In the genomic region with DNA sequence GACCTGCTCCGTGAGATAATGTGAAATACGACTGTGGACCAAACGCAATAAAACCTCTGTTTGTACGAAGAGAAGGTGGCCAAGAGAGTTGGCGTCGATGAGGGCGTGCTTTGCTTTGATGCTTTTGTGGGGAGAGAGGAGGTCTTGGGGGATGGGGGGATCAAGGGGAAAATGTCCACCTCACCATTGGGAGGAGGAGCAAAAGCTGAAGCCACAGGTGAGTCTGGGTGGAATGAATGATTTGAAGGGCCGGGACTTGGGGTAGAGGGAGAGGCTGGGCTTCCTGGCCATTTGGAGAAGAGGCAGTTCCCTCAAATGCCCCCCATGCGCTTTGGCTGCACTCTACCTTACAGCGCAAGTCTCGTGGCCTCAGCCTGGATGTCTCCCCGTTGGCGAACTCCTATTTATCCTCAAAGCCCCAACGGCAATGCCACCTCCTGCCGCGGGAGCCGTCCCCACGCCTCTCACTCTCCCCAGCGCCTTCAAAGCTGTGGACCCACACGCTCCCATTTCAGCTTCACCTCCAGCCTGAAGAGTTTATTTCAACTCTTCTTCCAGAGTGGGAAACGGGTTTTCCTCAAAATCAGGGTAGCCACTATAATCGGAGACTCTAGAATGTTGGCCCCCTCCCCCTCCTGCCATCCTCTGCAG, we compare ENCODE assay signal across 10 cellular contexts. TPM values are rescaled to one million over a fixed set of nuclear protein-coding genes. Genes with fewer than 3 reads are reported as not detected.
DNase-seq lines count a peak whose midpoint lies in the region; ATAC-seq and TF ChIP-seq lines count a peak whose summit lies in the region.
"Had no signal": no experiment of that assay in that cellular context is flagged by ENCODE, and none has a peak within 500 bp of the region (broad histone marks: within the 10 kb centered on the region; RNA-seq: fewer than 3 reads in every experiment).

No MANE protein-coding gene starts in this region.

- H3K27ac Mint-ChIP-seq in Calu3 (ENCODE audit: unreplicated experiment) = peak overlapping the region; percentile 81
- peak overlapping the region; percentile 85 for H3K27ac Mint-ChIP-seq in chondrocyte (ENCODE audit: unreplicated experiment)

- H3K9ac ChIP-seq in neural cell (ENCODE audit: low read length) = peak overlapping the region; percentile 41

- BruUV-seq in Calu3 (replicated peaks; lab: Mats Ljungman, UMichigan) = no TSS peak

- TF ChIP-seq CTCF in Calu3 (IDR thresholded peaks at IDR 0.05; ENCODE audit: unreplicated experiment) = no peak
- TF ChIP-seq CTCF in chondrocyte (IDR thresholded peaks at IDR 0.05) = no peak
- no peak for TF ChIP-seq CTCF in neural cell (IDR thresholded peaks at IDR 0.05; ENCODE audit: poor library complexity, severe bottlenecking)

- H4K20me1 ChIP-seq in neural cell (ENCODE audit: insufficient read depth) = no peaks in the 10 kb centered on the region

- intact Hi-C loops in Calu3 (cut with micrococcal nuclease; ENCODE audit: unreplicated experiment) = no loop called here

- H3K4me2 ChIP-seq in neural cell (ENCODE audit: low read length) = peak overlapping the region; percentile 80

- no peak for ATAC-seq in GM18868 (IDR thresholded peaks at IDR 0.05; ENCODE audit: unreplicated experiment)

- H3K27me3 ChIP-seq in MG63 (no peaks in the 10 kb centered on the region), neural cell (ENCODE audit: insufficient read depth, low read depth, low read length) (no peaks in the 10 kb centered on the region)

- H3K27me3 Mint-ChIP-seq in Calu3 (ENCODE audit: unreplicated experiment) (no peaks in the 10 kb centered on the region), chondrocyte (ENCODE audit: low read depth) (no peaks in the 10 kb centered on the region)

- H3K9me3 Mint-ChIP-seq in Calu3 (ENCODE audit: low read depth, unreplicated experiment) = no peaks in the 10 kb centered on the region
- no peaks in the 10 kb centered on the region for H3K9me3 Mint-ChIP-seq in chondrocyte (ENCODE audit: low read depth)

- no peak overlapping the region for H2AFZ ChIP-seq in neural cell (ENCODE audit: low read depth, low read length)

- CTCF ChIA-PET in Calu3 (lab: Charles Lee) = interaction anchor here (0.7 to 1.2 kb wide), 2 partner anchors 10 to 38 kb away, joined by 3 to 13 read pairs; no protein-coding TSS in a partner anchor

- TF ChIP-seq RAD21 in neural cell (conservative IDR thresholded peaks at IDR 0.05) = no peak

- no peaks in the 10 kb centered on the region for H3K9me2 ChIP-seq in neural cell (ENCODE audit: insufficient read depth, low read length)

- H3K4me3 ChIP-seq in MG63 = peak overlapping the region; percentile 50
- peak overlapping the region; percentile 81 for H3K4me3 ChIP-seq in neural cell (ENCODE audit: low read length)

- no peaks in the 10 kb centered on the region for H3K79me2 ChIP-seq in neural cell (replicated peaks; ENCODE audit: insufficient read depth, low read length)

- H3K36me3 Mint-ChIP-seq in Calu3 (ENCODE audit: insufficient read depth, unreplicated experiment) (peaks cover 65% of the 10 kb centered on the region), chondrocyte (ENCODE audit: low read depth) (peaks cover 16% of the 10 kb centered on the region)

- DNase-seq in Calu3 (no peak), MG63 (no peak), chondrocyte (ENCODE audit: low spot score) (no peak), NCI-H2171 (lab: John Stamatoyannopoulos, UW) (no peak), SHP77 treated with DMSO at 0.1 percent for 48 hours (lab: John Stamatoyannopoulos, UW) (no peak), NCI-H1105 treated with DMSO at 0.1 percent for 48 hours (lab: John Stamatoyannopoulos, UW) (no peak)

- H3K36me3 ChIP-seq in MG63 (no peaks in the 10 kb centered on the region; the same call in 1 of the 2 replicates), neural cell (ENCODE audit: insufficient read depth, low read length) (no peaks in the 10 kb centered on the region)

- H3K4me1 Mint-ChIP-seq in Calu3 (ENCODE audit: low read depth, unreplicated experiment) = peaks cover 9% of the 10 kb centered on the region
- peaks cover 50% of the 10 kb centered on the region for H3K4me1 Mint-ChIP-seq in chondrocyte (ENCODE audit: low read depth)

- no peaks in the 10 kb centered on the region for H3F3A ChIP-seq in neural cell (ENCODE audit: insufficient read depth, low read length, poor library complexity, severe bottlenecking)

- H3K4me3 Mint-ChIP-seq in Calu3 (ENCODE audit: low read depth, unreplicated experiment) (peak overlapping the region; percentile 86), chondrocyte (ENCODE audit: unreplicated experiment) (peak overlapping the region; percentile 85)

- no peaks in the 10 kb centered on the region for H3K9me3 ChIP-seq in MG63
- H3K9me3 ChIP-seq in neural cell (ENCODE audit: low read length) = no peaks in the 10 kb centered on the region

- no peak overlapping the region for H3K27ac ChIP-seq in neural cell (ENCODE audit: low read length)

- no peak for TF ChIP-seq EP300 in neural cell (conservative IDR thresholded peaks at IDR 0.05; ENCODE audit: poor library complexity, severe bottlenecking)

TF ChIP-seq in neural cell, 6 proteins besides CTCF, POLR2A, EP300 and RAD21:
- TF ChIP-seq POLR2AphosphoS5 (IDR thresholded peaks at IDR 0.05) (peak; percentile 27), SMC3 (conservative IDR thresholded peaks at IDR 0.05; ENCODE audit: poor library complexity) (no peak), MXI1 (conservative IDR thresholded peaks at IDR 0.05; ENCODE audit: poor library complexity, severe bottlenecking) (no peak), EZH2 (IDR thresholded peaks at IDR 0.05; ENCODE audit: borderline replicate concordance, insufficient read depth, low read length, poor library complexity, severe bottlenecking) (no peak)
- TF ChIP-seq, protein P1, sequence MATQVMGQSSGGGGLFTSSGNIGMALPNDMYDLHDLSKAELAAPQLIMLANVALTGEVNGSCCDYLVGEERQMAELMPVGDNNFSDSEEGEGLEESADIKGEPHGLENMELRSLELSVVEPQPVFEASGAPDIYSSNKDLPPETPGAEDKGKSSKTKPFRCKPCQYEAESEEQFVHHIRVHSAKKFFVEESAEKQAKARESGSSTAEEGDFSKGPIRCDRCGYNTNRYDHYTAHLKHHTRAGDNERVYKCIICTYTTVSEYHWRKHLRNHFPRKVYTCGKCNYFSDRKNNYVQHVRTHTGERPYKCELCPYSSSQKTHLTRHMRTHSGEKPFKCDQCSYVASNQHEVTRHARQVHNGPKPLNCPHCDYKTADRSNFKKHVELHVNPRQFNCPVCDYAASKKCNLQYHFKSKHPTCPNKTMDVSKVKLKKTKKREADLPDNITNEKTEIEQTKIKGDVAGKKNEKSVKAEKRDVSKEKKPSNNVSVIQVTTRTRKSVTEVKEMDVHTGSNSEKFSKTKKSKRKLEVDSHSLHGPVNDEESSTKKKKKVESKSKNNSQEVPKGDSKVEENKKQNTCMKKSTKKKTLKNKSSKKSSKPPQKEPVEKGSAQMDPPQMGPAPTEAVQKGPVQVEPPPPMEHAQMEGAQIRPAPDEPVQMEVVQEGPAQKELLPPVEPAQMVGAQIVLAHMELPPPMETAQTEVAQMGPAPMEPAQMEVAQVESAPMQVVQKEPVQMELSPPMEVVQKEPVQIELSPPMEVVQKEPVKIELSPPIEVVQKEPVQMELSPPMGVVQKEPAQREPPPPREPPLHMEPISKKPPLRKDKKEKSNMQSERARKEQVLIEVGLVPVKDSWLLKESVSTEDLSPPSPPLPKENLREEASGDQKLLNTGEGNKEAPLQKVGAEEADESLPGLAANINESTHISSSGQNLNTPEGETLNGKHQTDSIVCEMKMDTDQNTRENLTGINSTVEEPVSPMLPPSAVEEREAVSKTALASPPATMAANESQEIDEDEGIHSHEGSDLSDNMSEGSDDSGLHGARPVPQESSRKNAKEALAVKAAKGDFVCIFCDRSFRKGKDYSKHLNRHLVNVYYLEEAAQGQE (IDR thresholded peaks at IDR 0.05; ENCODE audit: borderline replicate concordance) = no peak

RNA-seq across cellular contexts. Expression of a gene that starts 0.8 kb away (rescaled TPM):
- total RNA-seq in Calu3 (2022) = 22.7 and 24.3 TPM in 2 replicates
- 0.26 and 4.3 TPM in 2 replicates for total RNA-seq in MG63 (2014; rRNA removed; shearing (Covaris generic); ENCODE audit: low replicate concordance)
- total RNA-seq in chondrocyte = 6.7 to 15.9 TPM (median 8.9 TPM) in 3 replicates
- polyA plus RNA-seq in neural cell = 51.8 and 75.2 TPM in 2 replicates
- polyA minus RNA-seq in neural cell = 36.2 and 36.3 TPM in 2 replicates

RNA-seq across cellular contexts. Expression of a gene that starts 12.7 kb away (rescaled TPM):
- total RNA-seq in Calu3 (2022) (135 and 151 TPM in 2 replicates), chondrocyte (258 to 363 TPM (median 357 TPM) in 3 replicates)
- 52.7 and 84.9 TPM in 2 replicates for total RNA-seq in MG63 (2014; rRNA removed; shearing (Covaris generic); ENCODE audit: low replicate concordance)
- 42.8 and 45.3 TPM in 2 replicates for polyA plus RNA-seq in neural cell
- polyA minus RNA-seq in neural cell = 54.0 and 58.2 TPM in 2 replicates

RNA-seq across cellular contexts. Expression of a gene that starts 17.8 kb away (rescaled TPM):
- not detected in 2 replicates for total RNA-seq in Calu3 (2022)
- not detected in 2 replicates for total RNA-seq in MG63 (2014; rRNA removed; shearing (Covaris generic); ENCODE audit: low replicate concordance)
- total RNA-seq in chondrocyte = not detected in 3 replicates
- polyA plus RNA-seq in neural cell = not detected in 2 replicates
- not detected in 2 replicates for polyA minus RNA-seq in neural cell
- total RNA-seq: lung microvascular endothelial cell, urinary bladder had no signal
- polyA plus RNA-seq: urinary bladder had no signal

RNA-seq across cellular contexts. Expression of a gene that starts 18.2 kb away (rescaled TPM):
- 129 and 142 TPM in 2 replicates for total RNA-seq in Calu3 (2022)
- total RNA-seq in MG63 (2014; rRNA removed; shearing (Covaris generic); ENCODE audit: low replicate concordance) = 40.3 and 75.8 TPM in 2 replicates
- total RNA-seq in chondrocyte = 120 to 130 TPM (median 120 TPM) in 3 replicates
- polyA plus RNA-seq in neural cell = 176 and 208 TPM in 2 replicates
- polyA minus RNA-seq in neural cell = 56.3 and 75.7 TPM in 2 replicates

RNA-seq across cellular contexts. Expression of a gene that starts 27.8 kb away (rescaled TPM):
- 10.4 and 12.0 TPM in 2 replicates for total RNA-seq in Calu3 (2022)
- total RNA-seq in MG63 (2014; rRNA removed; shearing (Covaris generic); ENCODE audit: low replicate concordance) = not detected in 2 replicates
- 0.57 to 1.6 TPM (median 1.0 TPM) in 3 replicates for total RNA-seq in chondrocyte
- polyA plus RNA-seq in neural cell = 2.8 and 3.3 TPM in 2 replicates
- polyA minus RNA-seq in neural cell = 1.2 and 1.4 TPM in 2 replicates
